1 cellular context compared by ENCODE assay signal in genomic region chr15:66233487-66234415, GRCh38.
TF ChIP-seq lines count a peak whose summit lies in the region.

No MANE protein-coding gene starts in this region.

TF ChIP-seq in K562, 482 proteins besides CTCF, POLR2A, EP300 and RAD21 (continued from another document and continues in another):
- TF ChIP-seq HLTF (IDR thresholded peaks at IDR 0.05) (no peak), DIDO1 (tag; IDR thresholded peaks at IDR 0.05; ENCODE audit: low read depth) (no peak), BACH1 (tag; IDR thresholded peaks at IDR 0.05) (peak; percentile 63; the same call in 1 of the 2 replicates), MGA (IDR thresholded peaks at IDR 0.05) (no peak; the same call in 1 of the 2 replicates), SNRNP70 (optimal IDR thresholded peaks at IDR 0.05; ENCODE audit: low read depth, low read length) (no peak), NONO (IDR thresholded peaks at IDR 0.05; ENCODE audit: low read depth in 2 of 2, low read length in 1 of 2) (no peak), ADNP (tag; IDR thresholded peaks at IDR 0.05) (no peak), CBFB (CRISPR knock-in tag; IDR thresholded peaks at IDR 0.05) (no peak), PRDM10 (IDR thresholded peaks at IDR 0.05; ENCODE audit: partially characterized antibody) (no peak), MAZ (CRISPR knock-in tag; conservative IDR thresholded peaks at IDR 0.05 in 1 of 2, IDR thresholded peaks at IDR 0.05 in 1 of 2) (peak in 1 of 2 experiments; percentile 26; a peak in 1 of 4 replicates), TAF15 (IDR thresholded peaks at IDR 0.05; ENCODE audit: low read depth, low read length) (no peak), MYC (IDR thresholded peaks at IDR 0.05; ENCODE audit: low read depth, low read length) (peak; percentile 58), MYC (CRISPR knock-in tag; IDR thresholded peaks at IDR 0.05; ENCODE audit: borderline replicate concordance, low read depth) (no peak), CLOCK (CRISPR knock-in tag; IDR thresholded peaks at IDR 0.05; ENCODE audit: borderline replicate concordance) (no peak), NR1H2 (CRISPR knock-in tag; IDR thresholded peaks at IDR 0.05) (no peak), ZNF407 (IDR thresholded peaks at IDR 0.05; ENCODE audit: low read depth) (no peak), IFI16 (CRISPR knock-in tag; IDR thresholded peaks at IDR 0.05) (no peak), USF1 (CRISPR knock-in tag; IDR thresholded peaks at IDR 0.05) (peak; percentile 89), CREM (IDR thresholded peaks at IDR 0.05; ENCODE audit: low read depth) (0 out of 2 replicates have a peak, but pooled peaks have one; percentile 20), ZNF75A (CRISPR knock-in tag; IDR thresholded peaks at IDR 0.05) (no peak), ZBTB34 (CRISPR knock-in tag; IDR thresholded peaks at IDR 0.05) (no peak), ZNF146 (CRISPR knock-in tag; IDR thresholded peaks at IDR 0.05; ENCODE audit: unreplicated experiment) (no peak), LCOR (CRISPR knock-in tag; IDR thresholded peaks at IDR 0.05) (no peak), ATF1 (CRISPR knock-in tag; IDR thresholded peaks at IDR 0.05) (no peak), ATF1 (tag; IDR thresholded peaks at IDR 0.05) (peak; percentile 39; the same call in 1 of the 2 replicates)
